In genomic region chr16:24124291-24124690, GRCh38 we compare ENCODE assay signal across 18 cellular contexts.
DNase-seq lines count a peak whose midpoint lies in the region; ATAC-seq, FAIRE-seq and TF ChIP-seq lines count a peak whose summit lies in the region.
"Had no signal": no experiment of that assay in that cellular context is flagged by ENCODE, and none has a peak within 500 bp of the region (broad histone marks: within the 10 kb centered on the region; RNA-seq: fewer than 3 reads in every experiment).

No MANE protein-coding gene starts in this region.

- H3K9me3 Mint-ChIP-seq in IgD-negative memory B cell (no peaks in the 10 kb centered on the region), naive B cell (peaks cover 0 to 1% (median 0%) of the 10 kb centered on the region in 7 donors)
- H3K9me3 Mint-ChIP-seq: CD14-positive monocyte; CD8-positive, alpha-beta T cell had no signal

- TF ChIP-seq CTCF in H1 (IDR thresholded peaks at IDR 0.05; ENCODE audit: control extremely low read depth in 1 of 3, insufficient read depth in 1 of 3, low read depth in 1 of 3, low read length in 3 of 3): no peak

- H3K36me3 ChIP-seq in H1 (ENCODE audit: control insufficient read depth in 2 of 4, insufficient read depth in 4 of 4, low read length in 3 of 4): no peaks in the 10 kb centered on the region

- no peak for ATAC-seq in naive B cell (ENCODE audit: low read depth in 2 of 2)
- no peak for ATAC-seq in stimulated activated naive CD8-positive, alpha-beta T cell treated with anti-CD3 and anti-CD28 coated beads, Interleukin-15, Interleukin-2, amounts not matched to agents 100 U/mL and 50 U/mL, for 24 hours
- ATAC-seq: CD8-positive, alpha-beta T cell; GM12878 had no signal

- no peaks in the 10 kb centered on the region for H3K9me3 ChIP-seq in H1 (ENCODE audit: insufficient read depth in 2 of 2, low read depth in 1 of 2, low read length in 1 of 2)
- H3K9me3 ChIP-seq: Caco-2 had no signal

- no peak overlapping the region for H4K8ac ChIP-seq in H1 (ENCODE audit: extremely low read depth, insufficient read depth, low read length)

- peak overlapping the region; percentile 40; the same call in 1 of the 2 replicates for H2AK5ac ChIP-seq in H1 (ENCODE audit: low read depth, low read length)

- DNase-seq in D341Med (ENCODE audit: low spot score) (peak; percentile 32), H1 (ENCODE audit: low read depth in 1 of 2, low spot score in 2 of 2) (no peak), naive B cell (no peak), NCI-H2029 (lab: John Stamatoyannopoulos, UW) (no peak), ACHN (no peak), DMS114 treated with DMSO at 0.1 percent for 48 hours (lab: John Stamatoyannopoulos, UW; ENCODE audit: unreplicated experiment) (no peak)
- no peak for DNase-seq in stimulated activated naive CD8-positive, alpha-beta T cell treated with anti-CD3 and anti-CD28 coated beads, Interleukin-15, Interleukin-2, amounts not matched to agents 100 U/mL and 50 U/mL, for 24 hours
- DNase-seq: Caco-2; CD8-positive, alpha-beta T cell; DMS 273 treated with DMSO at 0.1 percent for 48 hours; DMS79; GM23248; H7 had no signal

- H3K36me3 Mint-ChIP-seq in IgD-negative memory B cell: peaks cover 19% of the 10 kb centered on the region
- H3K36me3 Mint-ChIP-seq in naive B cell: peaks cover 62 to 66% of the 10 kb centered on the region in 2 donors

- CTCF ChIA-PET in H1 (lab: Charles Lee; ENCODE audit: partially characterized antibody): interaction anchor here (1.3 to 2.2 kb wide), 2 partner anchors 13 to 53 kb away, joined by 3 to 6 read pairs; no protein-coding TSS in a partner anchor

- no peak for TF ChIP-seq POLR2A in H1 (IDR thresholded peaks at IDR 0.05; ENCODE audit: control extremely low read depth in 1 of 2, low read depth in 2 of 2, low read length in 2 of 2)

- H3K79me1 ChIP-seq in H1 (ENCODE audit: low read depth, low read length): no peaks in the 10 kb centered on the region

- no peak overlapping the region for H4K5ac ChIP-seq in H1 (ENCODE audit: insufficient read length, low read depth, low read length)

- no peak overlapping the region for H3K27ac ChIP-seq in H1 (ENCODE audit: low read depth, low read length)
- H3K27ac ChIP-seq: GM23248, HL-60 had no signal

- H3K79me2 ChIP-seq in H1 (ENCODE audit: control insufficient read depth in 1 of 2, insufficient read depth in 2 of 2, low read length in 2 of 2): no peaks in the 10 kb centered on the region

- POLR2A ChIA-PET in H1 (lab: Charles Lee; ENCODE audit: partially characterized antibody): interaction anchor here (0.5 to 1.5 kb wide), 2 partner anchors 9 to 11 kb away, joined by 3 to 6 read pairs; no protein-coding TSS in a partner anchor

- H3K23me2 ChIP-seq in H1 (ENCODE audit: low read depth, low read length): no peaks in the 10 kb centered on the region

- in situ Hi-C loops in ACHN (cut with HindIII; ENCODE audit: low pct_ligation_motif_present, low pct_unique_long_range_greater_than_20kb, low sequenced_read_pairs): no loop called here

- H4K20me1 ChIP-seq in H1 (replicated peaks in 1 of 2; ENCODE audit: control insufficient read depth in 1 of 2, insufficient read depth in 2 of 2, low read length in 2 of 2): no peaks in the 10 kb centered on the region

- no peak overlapping the region for H3K4me3 ChIP-seq in H1 (ENCODE audit: extremely low read depth in 1 of 4, insufficient read depth in 2 of 4, low read depth in 3 of 4, low read length in 4 of 4)
- H3K4me3 ChIP-seq: GM12878, GM23248 had no signal

- H3K4me2 ChIP-seq in H1 (ENCODE audit: insufficient read depth in 1 of 2, low read depth in 2 of 2, low read length in 2 of 2): no peak overlapping the region

- no peak for TF ChIP-seq EP300 in H1 (IDR thresholded peaks at IDR 0.05; ENCODE audit: borderline replicate concordance in 1 of 2, low read depth in 2 of 2, low read length in 2 of 2)

- H2BK20ac ChIP-seq in H1 (ENCODE audit: low read length): no peak overlapping the region; the same call in 1 of the 2 replicates

- no peak overlapping the region for H3K56ac ChIP-seq in H1 (replicated peaks; ENCODE audit: insufficient read length, low read depth, low read length)

- no peak overlapping the region for H4K91ac ChIP-seq in H1 (replicated peaks; ENCODE audit: insufficient read length, low read length)

- no peak overlapping the region for H3K14ac ChIP-seq in H1 (ENCODE audit: insufficient read length)

- H3K4ac ChIP-seq in H1 (replicated peaks; ENCODE audit: insufficient read length, low read depth, low read length): no peak overlapping the region

- WGBS in H1 (ENCODE audit: extremely low coverage in 1 of 2, insufficient coverage in 1 of 2, insufficient read length in 1 of 2, insufficient replicate concordance in 2 of 2, low coverage in 1 of 2, low lambda C conversion rate in 2 of 2, missing lambda C conversion rate in 1 of 2), 2 experiments: 94% methylated on average over 7 of the region's 7 CpGs; no CpG with 5 or more reads in 1 of the 2 experiments

- H2BK120ac ChIP-seq in H1 (replicated peaks; ENCODE audit: low read depth, low read length): no peak overlapping the region

- H3K27me3 ChIP-seq in H1 (replicated peaks in 1 of 4; ENCODE audit: control insufficient read depth in 3 of 4, extremely low read depth in 1 of 4, insufficient read depth in 3 of 4, low read length in 3 of 4): no peaks in the 10 kb centered on the region

- H3K27ac Mint-ChIP-seq in IgD-negative memory B cell (peak overlapping the region in 2 of 3 donors; percentile 40 to 61), naive B cell (peak overlapping the region in 4 of 6 donors; percentile 15 to 89 (median 53))
- H3K27ac Mint-ChIP-seq: CD8-positive, alpha-beta T cell had no signal

- H3K9ac ChIP-seq in H1 (replicated peaks in 1 of 4; ENCODE audit: extremely low read depth in 1 of 4, low read depth in 3 of 4, low read length in 3 of 4): no peak overlapping the region
- H3K9ac ChIP-seq: GM23248 had no signal

- H3K4me1 Mint-ChIP-seq in IgD-negative memory B cell: peaks cover 4% of the 10 kb centered on the region in 3 donors
- peaks cover 5 to 20% (median 17%) of the 10 kb centered on the region in 3 donors for H3K4me1 Mint-ChIP-seq in naive B cell
- H3K4me1 Mint-ChIP-seq: CD14-positive monocyte had no signal

- no peak overlapping the region for H3K18ac ChIP-seq in H1 (ENCODE audit: extremely low read depth, low read length)

- TF ChIP-seq RAD21 in H1 (IDR thresholded peaks at IDR 0.05 in 1 of 2, conservative IDR thresholded peaks at IDR 0.05 in 1 of 2; ENCODE audit: low read depth in 2 of 2, low read length in 2 of 2): no peak

- H2BK15ac ChIP-seq in H1 (ENCODE audit: low read length): peak overlapping the region; percentile 75; the same call in 1 of the 2 replicates

- H3K27me3 Mint-ChIP-seq in IgD-negative memory B cell (no peaks in the 10 kb centered on the region), naive B cell (no peaks in the 10 kb centered on the region)

- no peak overlapping the region for H2BK5ac ChIP-seq in H1 (ENCODE audit: low read depth, low read length)

- peak overlapping the region; percentile 50; the same call in 1 of the 2 replicates for H2BK12ac ChIP-seq in H1 (ENCODE audit: low read depth, low read length)

- no peak overlapping the region for H3K23ac ChIP-seq in H1 (ENCODE audit: insufficient read length)

- FAIRE-seq in H1 (lab: Jason Lieb, UNC): no peak
- FAIRE-seq: A204.1 had no signal

- no peak overlapping the region for H3K4me3 Mint-ChIP-seq in IgD-negative memory B cell
- H3K4me3 Mint-ChIP-seq in naive B cell: peak overlapping the region in 2 of 8 donors; percentile 3 to 19
- H3K4me3 Mint-ChIP-seq: CD14-positive monocyte; CD8-positive, alpha-beta T cell had no signal

- no peak overlapping the region for H2AFZ ChIP-seq in H1 (ENCODE audit: low read length)
- H2AFZ ChIP-seq: GM23248 had no signal

- H3K4me1 ChIP-seq in H1 (replicated peaks in 1 of 4; ENCODE audit: control insufficient read depth in 3 of 4, insufficient read depth in 4 of 4, low read length in 3 of 4): peaks cover 2 to 11% (median 7%) of the 10 kb centered on the region in 4 experiments; a peak in 4 of 7 replicates
- H3K4me1 ChIP-seq: Caco-2 had no signal

TF ChIP-seq in H1, 55 proteins besides CTCF, POLR2A, EP300 and RAD21 (continues in another document):
- no peak for TF ChIP-seq KDM1A (IDR thresholded peaks at IDR 0.05; ENCODE audit: borderline replicate concordance, low read length)
- TF ChIP-seq FOSL1 (IDR thresholded peaks at IDR 0.05; ENCODE audit: insufficient read depth, low read depth, low read length): no peak
- no peak for TF ChIP-seq BACH1 (IDR thresholded peaks at IDR 0.05; ENCODE audit: low read length)
- no peak for TF ChIP-seq BRCA1 (IDR thresholded peaks at IDR 0.05; ENCODE audit: low read depth, low read length)
- TF ChIP-seq SUZ12 (IDR thresholded peaks at IDR 0.05; ENCODE audit: low read length): no peak
- no peak for TF ChIP-seq KDM5A (IDR thresholded peaks at IDR 0.05; ENCODE audit: low read length)
